Comparison of ENCODE assay signal across 8 cellular contexts in the genomic region with DNA sequence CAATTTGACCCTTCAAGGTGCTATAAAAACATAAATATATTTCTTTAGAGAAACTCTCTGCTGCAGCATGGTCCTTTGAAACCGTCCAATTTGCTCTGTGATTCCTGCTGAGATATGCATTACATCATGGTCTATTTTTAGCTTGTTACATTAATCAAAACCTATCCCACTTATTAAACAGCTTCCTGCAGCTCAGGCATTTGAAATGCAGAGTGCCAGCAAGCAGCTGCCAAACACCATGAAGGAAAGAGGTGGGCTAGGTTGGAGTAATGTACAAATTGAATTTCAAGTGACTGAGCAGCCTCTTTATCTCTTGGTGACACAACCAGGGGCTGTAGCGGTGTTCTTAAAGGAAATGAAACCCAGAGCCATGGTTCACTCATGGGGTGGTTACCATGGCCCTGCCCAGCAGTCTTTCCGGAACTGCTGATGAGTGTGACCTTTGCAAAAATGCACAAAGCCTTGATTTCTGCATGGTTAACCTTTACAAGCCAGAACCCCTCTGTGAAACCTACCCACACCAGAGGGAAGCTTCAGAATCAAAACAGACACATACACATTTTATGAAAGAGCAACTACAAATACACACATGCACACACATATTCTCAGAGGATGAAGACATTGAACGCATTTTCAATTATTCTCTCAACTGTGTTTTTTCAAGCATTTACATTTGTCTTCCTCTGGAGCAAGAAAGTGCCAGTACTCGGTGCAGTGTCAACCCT.
DNase-seq lines count a peak whose midpoint lies in the region; ATAC-seq and TF ChIP-seq lines count a peak whose summit lies in the region.

No MANE protein-coding gene starts in this region.

- intact Hi-C loops in Panc1 (cut with micrococcal nuclease; ENCODE audit: unreplicated experiment): no loop called here

- TF ChIP-seq CTCF in GM06990 (IDR thresholded peaks at IDR 0.05; ENCODE audit: insufficient read depth, low read length, poor library complexity, severe bottlenecking) (no peak), Panc1 (IDR thresholded peaks at IDR 0.05) (no peak), fibroblast of pulmonary artery (IDR thresholded peaks at IDR 0.05; ENCODE audit: low read length, missing control alignments) (no peak)

- in situ Hi-C loops in Panc1 (cut with HindIII; ENCODE audit: low pct_unique_long_range_greater_than_20kb, low sequenced_read_pairs): no loop called here

- DNase-seq in GM06990 (ENCODE audit: extremely low read depth, insufficient read length) (peak; percentile 75), Panc1 (ENCODE audit: low read depth, low spot score) (no peak), fibroblast of pulmonary artery (ENCODE audit: low read depth) (peak; percentile 29), RKO (ENCODE audit: low spot score) (no peak), NCI-H524 treated with DMSO at 0.1 percent for 48 hours (lab: John Stamatoyannopoulos, UW) (no peak), activated gamma-delta T cell treated with Interleukin-2 at 50 U/mL for 16 hours (no peak)

- H3K36me3 ChIP-seq in GM06990 (ENCODE audit: control insufficient read depth, insufficient read depth, low read length) (no peaks in the 10 kb centered on the region), Panc1 (ENCODE audit: control insufficient read depth, insufficient read depth, low read length) (no peaks in the 10 kb centered on the region)

- H3K4me1 ChIP-seq in Panc1 (ENCODE audit: control insufficient read depth, insufficient read depth, low read length): peaks cover 31% of the 10 kb centered on the region

- CTCF ChIA-PET in Panc1 (lab: Charles Lee): no interaction called here

- peak overlapping the region; percentile 55; the same call in 1 of the 2 replicates for H3K27ac ChIP-seq in Panc1 (ENCODE audit: low read length)

- no peak overlapping the region for H3K4me3 ChIP-seq in GM06990 (replicated peaks; ENCODE audit: low read depth, low read length)
- no peak overlapping the region for H3K4me3 ChIP-seq in Panc1 (ENCODE audit: low read depth in 2 of 2, low read length in 2 of 2)
- no peak overlapping the region for H3K4me3 ChIP-seq in fibroblast of pulmonary artery (replicated peaks; ENCODE audit: low read depth, low read length)

- H3K27me3 ChIP-seq in GM06990 (replicated peaks; ENCODE audit: control insufficient read depth, insufficient read depth, low read length) (no peaks in the 10 kb centered on the region), Panc1 (ENCODE audit: control insufficient read depth, insufficient read depth, low read length) (no peaks in the 10 kb centered on the region)

- POLR2A ChIA-PET in Panc1 (lab: Charles Lee): interaction anchor here (0.6 kb wide), 1 partner anchor 421 kb away, joined by 4 read pairs; no protein-coding TSS in a partner anchor

- no TSS peak for BruUV-seq in Panc1 (replicated peaks; lab: Mats Ljungman, UMichigan)

- peak; percentile 100 for ATAC-seq in GM19455 (IDR thresholded peaks at IDR 0.05; ENCODE audit: unreplicated experiment)
- ATAC-seq in HG03432 (IDR thresholded peaks at IDR 0.05; ENCODE audit: unreplicated experiment): peak; percentile 99
- no peak for ATAC-seq in Panc1

- no peaks in the 10 kb centered on the region for H3K9me3 ChIP-seq in Panc1 (ENCODE audit: control insufficient read depth, insufficient read depth, low read depth, low read length)

Comparison
In these comparisons a context has a peak if more than half of its experiments do, and no peak if none do; other contexts are left out.
1. DNase-seq: peak in GM06990 (single experiment) and fibroblast of pulmonary artery (single experiment); none in Panc1 (single experiment), RKO (single experiment), NCI-H524 treated with DMSO at 0.1 percent for 48 hours (single experiment) and activated gamma-delta T cell treated with Interleukin-2 at 50 U/mL for 16 hours (single experiment).